Comparison of ENCODE assay signal across 11 cellular contexts in the genomic region with DNA sequence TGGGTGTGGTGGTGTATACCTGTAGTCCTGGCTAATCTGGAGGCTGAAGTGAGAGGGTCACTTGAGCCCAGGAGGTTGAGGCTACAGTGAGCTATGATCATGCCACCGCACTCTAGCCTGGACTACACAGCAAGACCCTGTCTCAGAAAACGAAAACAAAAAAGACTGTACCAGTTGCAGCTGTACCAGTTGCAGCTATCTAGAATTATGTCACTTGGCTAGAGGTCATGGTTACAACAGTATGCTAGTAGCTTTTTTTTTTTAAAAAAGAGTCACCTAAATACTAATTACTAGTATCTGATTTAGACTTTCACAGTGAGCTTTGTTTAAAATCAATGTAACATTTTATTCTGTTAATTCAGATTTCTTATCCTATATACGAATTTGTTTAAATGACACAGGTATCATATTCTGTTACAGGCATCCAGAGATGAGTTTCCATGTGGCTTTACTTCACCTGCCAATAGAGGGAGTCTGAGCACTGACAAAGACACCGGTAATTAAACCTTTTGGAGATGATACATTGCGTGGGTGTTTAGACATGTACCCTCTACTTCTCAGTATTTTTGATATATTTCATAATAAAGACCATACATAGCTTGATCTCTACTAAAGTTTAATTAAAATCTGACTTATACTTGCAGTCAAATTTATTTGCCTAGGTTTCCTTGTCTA.
DNase-seq lines count a peak whose midpoint lies in the region; ATAC-seq, FAIRE-seq and TF ChIP-seq lines count a peak whose summit lies in the region.
"Had no signal": no experiment of that assay in that cellular context is flagged by ENCODE, and none has a peak within 500 bp of the region (broad histone marks: within the 10 kb centered on the region; RNA-seq: fewer than 3 reads in every experiment).

No MANE protein-coding gene starts in this region.

- H3K9me3 ChIP-seq in GM12878 (replicated peaks; ENCODE audit: control insufficient read depth, insufficient read depth, low read length) (no peaks in the 10 kb centered on the region), pancreas (no peaks in the 10 kb centered on the region)
- H3K9me3 ChIP-seq: neutrophil, thoracic aorta had no signal

- H3K4me1 ChIP-seq in GM12878 (ENCODE audit: control insufficient read depth, insufficient read depth, low read length) = no peaks in the 10 kb centered on the region
- H3K4me1 ChIP-seq in pancreas = no peaks in the 10 kb centered on the region

- SMC1A ChIA-PET in GM12878 (lab: Charles Lee; ENCODE audit: uncharacterized antibody, unreplicated experiment) = interaction anchor here (0.9 to 2.4 kb wide), 14 partner anchors 9 to 184 kb away, joined by 3 to 20 read pairs (median 4); no protein-coding TSS in a partner anchor

- no peak overlapping the region for H3K9ac ChIP-seq in GM12878 (ENCODE audit: control insufficient read depth, insufficient read depth, low read length)

- CTCF ChIA-PET in GM12878 (lab: Yijun Ruan, JAX) = interaction anchor here (0.6 to 3.5 kb wide), 32 partner anchors 9 to 382 kb away, joined by 3 to 26 read pairs (median 4); no protein-coding TSS in a partner anchor

- in situ Hi-C loops in GM12878 (cut with MboI) = no loop called here

- DNase-seq in NCI-H524 (lab: John Stamatoyannopoulos, UW) (peak; percentile 14 to 42), NCI-H524 treated with DMSO at 0.1 percent for 48 hours (lab: John Stamatoyannopoulos, UW) (no peak), GM12878 (ENCODE audit: low read depth, low spot score) (no peak), pancreas (no peak), sciatic nerve (ENCODE audit: low spot score) (no peak)
- DNase-seq: CD4-positive, alpha-beta memory T cell had no signal

- no peak for TF ChIP-seq POLR2A in GM12878 (IDR thresholded peaks at IDR 0.05; ENCODE audit: low read depth, low read length)

- H3K27me3 ChIP-seq in GM12878 (replicated peaks in 1 of 2; ENCODE audit: control insufficient read depth in 2 of 2, insufficient read depth in 2 of 2, low read length in 1 of 2) = no peaks in the 10 kb centered on the region
- H3K27me3 ChIP-seq in pancreas = peaks cover 0 to 13% (median 1%) of the 10 kb centered on the region in 4 donors
- H3K27me3 ChIP-seq: neutrophil had no signal

- RAD21 ChIA-PET in GM12878 (lab: Charles Lee; ENCODE audit: unreplicated experiment) = interaction anchor here (0.6 to 1.5 kb wide), 11 partner anchors 11 to 183 kb away, joined by 3 to 17 read pairs (median 4); no protein-coding TSS in a partner anchor

- no peak overlapping the region for H3K4me2 ChIP-seq in GM12878 (ENCODE audit: control insufficient read depth, insufficient read depth)

- TF ChIP-seq CTCF in LNCAP (IDR thresholded peaks at IDR 0.05) (peak; percentile 54), GM12878 (IDR thresholded peaks at IDR 0.05 in 2 of 3, conservative IDR thresholded peaks at IDR 0.05 in 1 of 3; ENCODE audit: control insufficient read depth in 2 of 3, extremely low read depth in 1 of 3, insufficient read depth in 1 of 3, low read depth in 3 of 3, low read length in 3 of 3) (peak; percentile 41 to 55 (median 44); a peak in 5 of 6 replicates), pancreas (IDR thresholded peaks at IDR 0.05) (peak in 2 of 4 donors; percentile 20 to 21)

- H3K27ac ChIP-seq in GM12878 (ENCODE audit: control insufficient read depth, insufficient read depth) (no peak overlapping the region), pancreas (no peak overlapping the region)
- H3K27ac ChIP-seq: neutrophil, thoracic aorta had no signal

- intact Hi-C loops in GM12878 (cut with micrococcal nuclease; ENCODE audit: unreplicated experiment) (loop anchor here (1.0 kb wide), 1 partner anchor 180 kb away; no protein-coding TSS in a partner anchor), pancreas (cut with DNase I) (no loop called here), sciatic nerve (cut with DNase I) (no loop called here)

- no peaks in the 10 kb centered on the region for H4K20me1 ChIP-seq in GM12878 (ENCODE audit: control insufficient read depth, insufficient read depth)

- no peak overlapping the region for H2AFZ ChIP-seq in GM12878 (ENCODE audit: control insufficient read depth, low read depth, low read length)

- no peak for TF ChIP-seq EP300 in GM12878 (IDR thresholded peaks at IDR 0.05; ENCODE audit: borderline replicate concordance in 1 of 2, control insufficient read depth in 1 of 2, low read depth in 2 of 2, low read length in 2 of 2)

- POLR2A ChIA-PET in GM12878 (lab: Charles Lee) = no interaction called here

- no peaks in the 10 kb centered on the region for H3K79me2 ChIP-seq in GM12878 (ENCODE audit: control insufficient read depth, insufficient read depth, low read length)

- H3K4me3 ChIP-seq in GM12878 (no peak overlapping the region), pancreas (no peak overlapping the region)
- H3K4me3 ChIP-seq: thoracic aorta had no signal

- 32% methylated on average over 5 of the region's 5 CpGs for WGBS in GM12878 (ENCODE audit: insufficient coverage, insufficient replicate concordance, low lambda C conversion rate, missing lambda C conversion rate)
- 34% methylated on average over 5 of the region's 5 CpGs for WGBS in pancreas, 2 donors

- FAIRE-seq in GM12878 (lab: Jason Lieb, UNC) = no peak
- FAIRE-seq in pancreas (lab: Jason Lieb, UNC) = peak; percentile 93

- H3K36me3 ChIP-seq in GM12878 (ENCODE audit: control insufficient read depth in 2 of 2, insufficient read depth in 2 of 2, low read length in 1 of 2) (no peaks in the 10 kb centered on the region), pancreas (no peaks in the 10 kb centered on the region)

- ATAC-seq in GM12878 (peak; percentile 57; the same call in 2 of the 3 replicates), pancreas (no peak), HG02798 (IDR thresholded peaks at IDR 0.05; ENCODE audit: poor library complexity, unreplicated experiment) (no peak), HG03097 (IDR thresholded peaks at IDR 0.05; ENCODE audit: low FRiP score, unreplicated experiment) (no peak), sciatic nerve (no peak)

- TF ChIP-seq RAD21 in GM12878 (IDR thresholded peaks at IDR 0.05; ENCODE audit: insufficient read depth, low read depth, low read length) = peak; percentile 65

- no TSS peak for BruUV-seq in GM12878 (replicated peaks; lab: Mats Ljungman, UMichigan)

TF ChIP-seq in GM12878, 131 proteins besides CTCF, POLR2A, EP300 and RAD21:
- TF ChIP-seq BCL11A (IDR thresholded peaks at IDR 0.05; ENCODE audit: low read depth, low read length) (no peak), RAD51 (IDR thresholded peaks at IDR 0.05) (no peak), PAX8 (IDR thresholded peaks at IDR 0.05) (no peak), HCFC1 (IDR thresholded peaks at IDR 0.05; ENCODE audit: low read length) (no peak), LARP7 (IDR thresholded peaks at IDR 0.05) (no peak), SRF (IDR thresholded peaks at IDR 0.05; ENCODE audit: low read depth in 2 of 2, low read length in 2 of 2) (no peak), ZNF217 (IDR thresholded peaks at IDR 0.05) (no peak), NR2F1 (conservative IDR thresholded peaks at IDR 0.05) (no peak), RBBP5 (conservative IDR thresholded peaks at IDR 0.05) (no peak), GATAD2B (conservative IDR thresholded peaks at IDR 0.05; ENCODE audit: low read depth) (no peak), SPI1 (IDR thresholded peaks at IDR 0.05; ENCODE audit: borderline replicate concordance, insufficient read depth, low read depth, low read length) (no peak), NR2C1 (IDR thresholded peaks at IDR 0.05) (no peak), MEF2A (IDR thresholded peaks at IDR 0.05; ENCODE audit: insufficient read depth, low read depth, low read length) (no peak), MTA2 (IDR thresholded peaks at IDR 0.05; ENCODE audit: low read depth) (no peak)
- TF ChIP-seq, protein P1, sequence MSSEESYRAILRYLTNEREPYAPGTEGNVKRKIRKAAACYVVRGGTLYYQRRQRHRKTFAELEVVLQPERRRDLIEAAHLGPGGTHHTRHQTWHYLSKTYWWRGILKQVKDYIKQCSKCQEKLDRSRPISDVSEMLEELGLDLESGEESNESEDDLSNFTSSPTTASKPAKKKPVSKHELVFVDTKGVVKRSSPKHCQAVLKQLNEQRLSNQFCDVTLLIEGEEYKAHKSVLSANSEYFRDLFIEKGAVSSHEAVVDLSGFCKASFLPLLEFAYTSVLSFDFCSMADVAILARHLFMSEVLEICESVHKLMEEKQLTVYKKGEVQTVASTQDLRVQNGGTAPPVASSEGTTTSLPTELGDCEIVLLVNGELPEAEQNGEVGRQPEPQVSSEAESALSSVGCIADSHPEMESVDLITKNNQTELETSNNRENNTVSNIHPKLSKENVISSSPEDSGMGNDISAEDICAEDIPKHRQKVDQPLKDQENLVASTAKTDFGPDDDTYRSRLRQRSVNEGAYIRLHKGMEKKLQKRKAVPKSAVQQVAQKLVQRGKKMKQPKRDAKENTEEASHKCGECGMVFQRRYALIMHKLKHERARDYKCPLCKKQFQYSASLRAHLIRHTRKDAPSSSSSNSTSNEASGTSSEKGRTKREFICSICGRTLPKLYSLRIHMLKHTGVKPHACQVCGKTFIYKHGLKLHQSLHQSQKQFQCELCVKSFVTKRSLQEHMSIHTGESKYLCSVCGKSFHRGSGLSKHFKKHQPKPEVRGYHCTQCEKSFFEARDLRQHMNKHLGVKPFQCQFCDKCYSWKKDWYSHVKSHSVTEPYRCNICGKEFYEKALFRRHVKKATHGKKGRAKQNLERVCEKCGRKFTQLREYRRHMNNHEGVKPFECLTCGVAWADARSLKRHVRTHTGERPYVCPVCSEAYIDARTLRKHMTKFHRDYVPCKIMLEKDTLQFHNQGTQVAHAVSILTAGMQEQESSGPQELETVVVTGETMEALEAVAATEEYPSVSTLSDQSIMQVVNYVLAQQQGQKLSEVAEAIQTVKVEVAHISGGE (CRISPR knock-in tag; IDR thresholded peaks at IDR 0.05) = no peak
- TF ChIP-seq, protein P2, sequence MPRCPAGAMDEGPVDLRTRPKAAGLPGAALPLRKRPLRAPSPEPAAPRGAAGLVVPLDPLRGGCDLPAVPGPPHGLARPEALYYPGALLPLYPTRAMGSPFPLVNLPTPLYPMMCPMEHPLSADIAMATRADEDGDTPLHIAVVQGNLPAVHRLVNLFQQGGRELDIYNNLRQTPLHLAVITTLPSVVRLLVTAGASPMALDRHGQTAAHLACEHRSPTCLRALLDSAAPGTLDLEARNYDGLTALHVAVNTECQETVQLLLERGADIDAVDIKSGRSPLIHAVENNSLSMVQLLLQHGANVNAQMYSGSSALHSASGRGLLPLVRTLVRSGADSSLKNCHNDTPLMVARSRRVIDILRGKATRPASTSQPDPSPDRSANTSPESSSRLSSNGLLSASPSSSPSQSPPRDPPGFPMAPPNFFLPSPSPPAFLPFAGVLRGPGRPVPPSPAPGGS (IDR thresholded peaks at IDR 0.05; ENCODE audit: borderline replicate concordance, insufficient read depth, low read depth, low read length, poor library complexity, severe bottlenecking) = no peak

Comparison
In these comparisons a context has a peak if more than half of its experiments do, and no peak if none do; other contexts are left out.
1. DNase-seq: peak in NCI-H524 (2 of 2); none in NCI-H524 treated with DMSO at 0.1 percent for 48 hours (single experiment), GM12878 (single experiment), pancreas (0 of 6) and sciatic nerve (single experiment).